In genomic region chr19:51699170-51699569, GRCh38 we compare ENCODE assay signal across 2 cellular contexts.
TF ChIP-seq lines count a peak whose summit lies in the region.

No MANE protein-coding gene starts in this region.

TF ChIP-seq in Ishikawa, 13 proteins besides CTCF, POLR2A, EP300 and RAD21 (continued from another document):
- TF ChIP-seq, protein P1, sequence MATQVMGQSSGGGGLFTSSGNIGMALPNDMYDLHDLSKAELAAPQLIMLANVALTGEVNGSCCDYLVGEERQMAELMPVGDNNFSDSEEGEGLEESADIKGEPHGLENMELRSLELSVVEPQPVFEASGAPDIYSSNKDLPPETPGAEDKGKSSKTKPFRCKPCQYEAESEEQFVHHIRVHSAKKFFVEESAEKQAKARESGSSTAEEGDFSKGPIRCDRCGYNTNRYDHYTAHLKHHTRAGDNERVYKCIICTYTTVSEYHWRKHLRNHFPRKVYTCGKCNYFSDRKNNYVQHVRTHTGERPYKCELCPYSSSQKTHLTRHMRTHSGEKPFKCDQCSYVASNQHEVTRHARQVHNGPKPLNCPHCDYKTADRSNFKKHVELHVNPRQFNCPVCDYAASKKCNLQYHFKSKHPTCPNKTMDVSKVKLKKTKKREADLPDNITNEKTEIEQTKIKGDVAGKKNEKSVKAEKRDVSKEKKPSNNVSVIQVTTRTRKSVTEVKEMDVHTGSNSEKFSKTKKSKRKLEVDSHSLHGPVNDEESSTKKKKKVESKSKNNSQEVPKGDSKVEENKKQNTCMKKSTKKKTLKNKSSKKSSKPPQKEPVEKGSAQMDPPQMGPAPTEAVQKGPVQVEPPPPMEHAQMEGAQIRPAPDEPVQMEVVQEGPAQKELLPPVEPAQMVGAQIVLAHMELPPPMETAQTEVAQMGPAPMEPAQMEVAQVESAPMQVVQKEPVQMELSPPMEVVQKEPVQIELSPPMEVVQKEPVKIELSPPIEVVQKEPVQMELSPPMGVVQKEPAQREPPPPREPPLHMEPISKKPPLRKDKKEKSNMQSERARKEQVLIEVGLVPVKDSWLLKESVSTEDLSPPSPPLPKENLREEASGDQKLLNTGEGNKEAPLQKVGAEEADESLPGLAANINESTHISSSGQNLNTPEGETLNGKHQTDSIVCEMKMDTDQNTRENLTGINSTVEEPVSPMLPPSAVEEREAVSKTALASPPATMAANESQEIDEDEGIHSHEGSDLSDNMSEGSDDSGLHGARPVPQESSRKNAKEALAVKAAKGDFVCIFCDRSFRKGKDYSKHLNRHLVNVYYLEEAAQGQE (IDR thresholded peaks at IDR 0.05; ENCODE audit: low read depth) = no peak
- no peak for TF ChIP-seq TEAD4 (IDR thresholded peaks at IDR 0.05)

TF ChIP-seq in WTC11, 78 proteins besides CTCF, POLR2A, EP300 and RAD21 (continued from another document):
- no peak for TF ChIP-seq ERG (CRISPR knock-in tag; IDR thresholded peaks at IDR 0.05)
TF ChIP-seq in WTC11: peak in this region for 1.
